Comparison of ENCODE assay signal across 31 cellular contexts in genomic region chr17:76937238-76937637, GRCh38.
"Had no signal": no experiment of that assay in that cellular context is flagged by ENCODE, and none has a peak within 500 bp of the region (broad histone marks: within the 10 kb centered on the region; RNA-seq: fewer than 3 reads in every experiment).

No MANE protein-coding gene starts in this region.

- H3K4me2 ChIP-seq: neural progenitor cell, smooth muscle cell had no signal

- H3K4me3 ChIP-seq: neural progenitor cell, ovary, psoas muscle, skin epidermis, smooth muscle cell, spleen, suprapubic skin, testis, tibial artery, transverse colon, upper lobe of left lung, uterus had no signal

- H3K9me3 ChIP-seq: ovary, psoas muscle, spleen, suprapubic skin, testis, tibial artery, transverse colon, upper lobe of left lung, uterus had no signal

- DNase-seq: naive thymus-derived CD4-positive, alpha-beta T cell; natural killer cell; occipital lobe; ovary; posterior cingulate gyrus; psoas muscle; right cardiac atrium; spleen; stimulated activated CD4-positive, alpha-beta T cell treated with anti-CD3 and anti-CD28 coated beads, Interleukin-12 subunit alpha, Interleukin-12 subunit beta, amount 100 ng/mL, for 4 hours; stimulated activated CD4-positive, alpha-beta T cell treated with anti-CD3 and anti-CD28 coated beads, Interleukin-1b, Interleukin-23, amount 100 ng/mL, for 48 hours; stimulated activated CD4-positive, alpha-beta T cell treated with anti-CD3 and anti-CD28 coated beads, Interleukin-4, amount 100 ng/mL, for 1 hour; stimulated activated CD4-positive, alpha-beta T cell treated with anti-CD3 and anti-CD28 coated beads, Interleukin-4, amount 100 ng/mL, for 4 hours; stimulated activated CD8-positive, alpha-beta memory T cell treated with anti-CD3 and anti-CD28 coated beads, Interleukin-4, amount 100 ng/mL, for 48 hours; stimulated activated naive CD4-positive, alpha-beta T cell; stimulated activated naive CD8-positive, alpha-beta T cell treated with anti-CD3 and anti-CD28 coated beads, Interleukin-15, amount 100 ng/mL, for 72 hours; stimulated activated naive CD8-positive, alpha-beta T cell treated with anti-CD3 and anti-CD28 coated beads, Interleukin-15, Interleukin-2, amounts not matched to agents 100 U/mL and 50 U/mL, for 24 hours; substantia nigra; testis; tibial artery; transverse colon; uterus had no signal

- H3K4me1 ChIP-seq: neural progenitor cell, parathyroid adenoma, psoas muscle, spleen, suprapubic skin, tibial artery, transverse colon, upper lobe of left lung, uterus had no signal

- H3K4me1 Mint-ChIP-seq: natural killer cell; nephron; stimulated activated memory B cell treated with anti-CD40 and anti-IgM and Interleukin-4, amounts not matched to agents 10 μg/mL and 1 μg/mL and 100 μg/mL, for 72 hours; stimulated activated naive CD8-positive, alpha-beta T cell treated with anti-CD3 and anti-CD28 coated beads, Interleukin-15, amount 100 ng/mL, for 72 hours had no signal

- ATAC-seq: naive thymus-derived CD4-positive, alpha-beta T cell; natural killer cell; psoas muscle; right cardiac atrium; sciatic nerve; stimulated activated memory B cell treated with anti-CD40 and anti-IgM and Interleukin-4, amounts not matched to agents 10 μg/mL and 1 μg/mL and 100 μg/mL, for 72 hours; stimulated activated naive CD8-positive, alpha-beta T cell treated with anti-CD3 and anti-CD28 coated beads, Interleukin-15, amount 100 ng/mL, for 72 hours; stimulated activated naive CD8-positive, alpha-beta T cell treated with anti-CD3 and anti-CD28 coated beads, Interleukin-15, Interleukin-2, amounts not matched to agents 100 U/mL and 50 U/mL, for 24 hours had no signal

- H3K9ac ChIP-seq: neural progenitor cell, parathyroid adenoma had no signal

- H3K79me2 ChIP-seq: parathyroid adenoma had no signal

- H2AFZ ChIP-seq: neural progenitor cell, parathyroid adenoma had no signal

- H3K36me3 ChIP-seq: neural progenitor cell, ovary, spleen, suprapubic skin, tibial artery, transverse colon, upper lobe of left lung, uterus had no signal

- H3K27me3 ChIP-seq: neural progenitor cell, ovary, testis, upper lobe of left lung, uterus had no signal

- H3K36me3 Mint-ChIP-seq: naive thymus-derived CD4-positive, alpha-beta T cell; natural killer cell; stimulated activated memory B cell treated with anti-CD40 and anti-IgM and Interleukin-4, amounts not matched to agents 10 μg/mL and 1 μg/mL and 100 μg/mL, for 72 hours had no signal

- H3K27ac Mint-ChIP-seq: naive thymus-derived CD4-positive, alpha-beta T cell; natural killer cell; nephron; progenitor cell of endocrine pancreas; stimulated activated memory B cell treated with anti-CD40 and anti-IgM and Interleukin-4, amounts not matched to agents 10 μg/mL and 1 μg/mL and 100 μg/mL, for 72 hours; stimulated activated naive CD8-positive, alpha-beta T cell treated with anti-CD3 and anti-CD28 coated beads, Interleukin-15, amount 100 ng/mL, for 72 hours had no signal

- H3K27ac ChIP-seq: neural progenitor cell, ovary, parathyroid adenoma, psoas muscle, skin epidermis, spleen, suprapubic skin, testis, tibial artery, transverse colon, upper lobe of left lung, uterus had no signal

- H3K27me3 Mint-ChIP-seq: stimulated activated naive CD8-positive, alpha-beta T cell treated with anti-CD3 and anti-CD28 coated beads, Interleukin-15, amount 100 ng/mL, for 72 hours had no signal

- H3K4me3 Mint-ChIP-seq: naive thymus-derived CD4-positive, alpha-beta T cell; natural killer cell; nephron; neural progenitor cell; stimulated activated memory B cell treated with anti-CD40 and anti-IgM and Interleukin-4, amounts not matched to agents 10 μg/mL and 1 μg/mL and 100 μg/mL, for 72 hours; stimulated activated naive CD8-positive, alpha-beta T cell treated with anti-CD3 and anti-CD28 coated beads, Interleukin-15, amount 100 ng/mL, for 72 hours had no signal

- H3K9me3 Mint-ChIP-seq: natural killer cell; nephron; neural progenitor cell; stimulated activated naive CD8-positive, alpha-beta T cell treated with anti-CD3 and anti-CD28 coated beads, Interleukin-15, amount 100 ng/mL, for 72 hours had no signal
